Comparison of ENCODE assay signal across 8 cellular contexts in the genomic region with DNA sequence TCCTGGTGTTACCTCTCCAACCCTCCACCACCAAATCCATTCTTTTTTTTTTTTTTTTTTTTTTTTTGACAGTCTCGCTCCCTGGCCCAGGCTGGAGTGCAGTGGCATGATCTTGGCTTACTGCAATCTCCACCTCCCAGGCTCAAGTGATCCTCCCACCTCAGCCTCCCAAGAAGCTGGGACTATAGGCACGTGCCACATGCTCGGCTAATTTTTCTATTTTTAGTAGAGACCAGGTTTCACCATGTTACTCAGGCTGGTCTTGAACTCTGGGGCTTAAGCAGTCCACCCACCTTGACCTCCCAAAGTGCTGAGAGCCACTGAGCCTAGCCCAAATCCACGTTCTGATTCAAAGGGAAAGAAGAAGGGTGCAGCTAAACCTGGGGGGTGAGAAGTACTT. TPM values are rescaled to one million over a fixed set of nuclear protein-coding genes. Genes with fewer than 3 reads are reported as not detected.
DNase-seq lines count a peak whose midpoint lies in the region; ATAC-seq and TF ChIP-seq lines count a peak whose summit lies in the region.
"Not testable (repeated sequence)": the region's sequence is repeated elsewhere in the genome, so short reads cannot be mapped to it uniquely, and the experiment has no call there.

No MANE protein-coding gene starts in this region.

- DNase-seq in WERI-Rb-1, result peak; percentile 31
- not testable (repeated sequence) for DNase-seq in colonic mucosa; memory B cell (ENCODE audit: low spot score in 2 of 2); gastrocnemius medialis; transverse colon

- 8 to 22% methylated on average over 1 to 2 of the region's 4 CpGs for WGBS in gastroesophageal sphincter (ENCODE audit: low coverage in 1 of 2), 2 donors
- WGBS in transverse colon (ENCODE audit: low coverage in 1 of 2), 2 donors, result 32 to 40% methylated on average over 2 to 4 of the region's 4 CpGs

- TF ChIP-seq POLR2A in gastroesophageal sphincter (IDR thresholded peaks at IDR 0.05); transverse colon (IDR thresholded peaks at IDR 0.05): not testable (repeated sequence)
- peak; percentile 20 to 54 for TF ChIP-seq POLR2A in gastrocnemius medialis (IDR thresholded peaks at IDR 0.05)

- H3K9ac ChIP-seq in colonic mucosa (ENCODE audit: low read depth in 2 of 2, low read length in 2 of 2), result peak overlapping the region; percentile 36 to 67

- POLR2A ChIA-PET in HEK293 (lab: Yijun Ruan, JAX), result not testable (repeated sequence)

- peak overlapping the region; percentile 77 for H3K27ac Mint-ChIP-seq in memory B cell

- in situ Hi-C loops in gastrocnemius medialis (cut with MboI; ENCODE audit: low sequenced_read_pairs in 4 of 4), result loop anchor here in 1 of 4 donors (25.0 kb wide), 1 partner anchor 366 kb away; no protein-coding TSS in a partner anchor
- in situ Hi-C loops in transverse colon (cut with MboI; ENCODE audit: low pct_ligation_motif_present in 1 of 4, low pct_unique_long_range_greater_than_20kb in 1 of 4, low sequenced_read_pairs in 3 of 4), result not testable (repeated sequence)

- peaks cover 69% of the 10 kb centered on the region for H3K4me1 ChIP-seq in ACC112 (ENCODE audit: control insufficient read depth, insufficient read depth, low read length, unreplicated experiment)
- peaks cover 24% of the 10 kb centered on the region for H3K4me1 ChIP-seq in HEK293 (ENCODE audit: control insufficient read depth, insufficient read depth, low read length)
- peaks cover 61% of the 10 kb centered on the region for H3K4me1 ChIP-seq in colonic mucosa
- H3K4me1 ChIP-seq in gastroesophageal sphincter, result peaks cover 17 to 97% (median 66%) of the 10 kb centered on the region in 3 donors
- H3K4me1 ChIP-seq in gastrocnemius medialis, result peaks cover 96% of the 10 kb centered on the region in 2 donors
- peaks cover 66 to 97% (median 94%) of the 10 kb centered on the region in 4 donors for H3K4me1 ChIP-seq in transverse colon

- not testable (repeated sequence) for H3K36me3 Mint-ChIP-seq in memory B cell

- peaks cover 90% of the 10 kb centered on the region for H3K79me2 ChIP-seq in ACC112 (ENCODE audit: control insufficient read depth, insufficient read depth, low read length, unreplicated experiment)

- intact Hi-C loops in colonic mucosa (cut with DNase I); transverse colon (cut with DNase I; ENCODE audit: low total_unique reads): not testable (repeated sequence)
- intact Hi-C loops in gastrocnemius medialis (cut with DNase I; ENCODE audit: low total_unique reads), result loop anchor here (5.0 to 10.0 kb wide), 4 partner anchors 386 to 1116 kb away; partner anchors contain the start of genes MRPL24 and ZBTB7B

- CTCF ChIA-PET in HEK293 (lab: Yijun Ruan, JAX), result interaction anchor here (2.5 to 25.6 kb wide), 2 partner anchors 9 to 22 kb away, joined by 21 to 1029 read pairs; no protein-coding TSS in a partner anchor

- not testable (repeated sequence) for H3K9me3 ChIP-seq in HEK293 (ENCODE audit: control insufficient read depth, insufficient read depth, low read depth, low read length); WERI-Rb-1 (ENCODE audit: severe bottlenecking); colonic mucosa; gastroesophageal sphincter; gastrocnemius medialis; transverse colon

- not testable (repeated sequence) for ATAC-seq in gastroesophageal sphincter; memory B cell (ENCODE audit: low read depth); gastrocnemius medialis

- not testable (repeated sequence) for H3K4me3 Mint-ChIP-seq in memory B cell

- not testable (repeated sequence) for H3K27me3 Mint-ChIP-seq in memory B cell

- H3K36me3 ChIP-seq in ACC112 (ENCODE audit: insufficient read depth, low read length); HEK293 (ENCODE audit: control insufficient read depth in 2 of 2, insufficient read depth in 1 of 2, low read length in 2 of 2); colonic mucosa; gastroesophageal sphincter; gastrocnemius medialis; transverse colon: not testable (repeated sequence)
- H3K36me3 ChIP-seq in WERI-Rb-1, result peaks cover 15% of the 10 kb centered on the region

- not testable (repeated sequence) for H3K27me3 ChIP-seq in ACC112 (ENCODE audit: insufficient read depth, low read length); WERI-Rb-1 (ENCODE audit: insufficient read depth, low read depth, severe bottlenecking); colonic mucosa; gastroesophageal sphincter; gastrocnemius medialis; transverse colon

- not testable (repeated sequence) for TF ChIP-seq EP300 in gastroesophageal sphincter (IDR thresholded peaks at IDR 0.05); transverse colon (IDR thresholded peaks at IDR 0.05; ENCODE audit: low read depth)

- not testable (repeated sequence) for H2AFZ ChIP-seq in ACC112 (ENCODE audit: low read length, unreplicated experiment)

- not testable (repeated sequence) for H3K9me3 Mint-ChIP-seq in memory B cell

- not testable (repeated sequence) for TF ChIP-seq CTCF in HEK293 (tag by site-specific recombination; IDR thresholded peaks at IDR 0.05); WERI-Rb-1 (IDR thresholded peaks at IDR 0.05; ENCODE audit: low read depth, low read length); colonic mucosa (IDR thresholded peaks at IDR 0.05); gastroesophageal sphincter (IDR thresholded peaks at IDR 0.05); gastrocnemius medialis (IDR thresholded peaks at IDR 0.05 in 4 of 5, conservative IDR thresholded peaks at IDR 0.05 in 1 of 5); transverse colon (IDR thresholded peaks at IDR 0.05)

- H3K27ac ChIP-seq in ACC112 (ENCODE audit: low read depth, low read length) (peak overlapping the region; percentile 99), WERI-Rb-1 (peak overlapping the region; percentile 93), colonic mucosa (peak overlapping the region; percentile 94), gastroesophageal sphincter (peak overlapping the region; percentile 94 to 100 (median 100)), gastrocnemius medialis (peak overlapping the region; percentile 98 to 99 (median 98)), transverse colon (peak overlapping the region; percentile 96 to 100 (median 98))
- not testable (repeated sequence) for H3K27ac ChIP-seq in HEK293 (ENCODE audit: extremely low read depth, low read depth, low read length)

- H3K4me1 Mint-ChIP-seq in memory B cell, result peaks cover 21% of the 10 kb centered on the region

- H3K4me3 ChIP-seq in ACC112 (ENCODE audit: low read depth, low read length), result peak overlapping the region; percentile 70
- not testable (repeated sequence) for H3K4me3 ChIP-seq in HEK293 (ENCODE audit: low read depth, low read length); WERI-Rb-1 (ENCODE audit: low read depth, low read length); colonic mucosa
- H3K4me3 ChIP-seq in gastroesophageal sphincter, result peak overlapping the region in 1 of 2 donors; percentile 93
- H3K4me3 ChIP-seq in gastrocnemius medialis, result peak overlapping the region; percentile 47 to 97 (median 78)
- peak overlapping the region in 1 of 4 donors; percentile 37 for H3K4me3 ChIP-seq in transverse colon

TF ChIP-seq in HEK293, 187 proteins besides CTCF, POLR2A, EP300 and RAD21:
- TF ChIP-seq WT1 (tag by site-specific recombination; IDR thresholded peaks at IDR 0.05) (peak; percentile 42; the same call in 1 of the 2 replicates), GLIS1 (tag by site-specific recombination; IDR thresholded peaks at IDR 0.05) (peak; percentile 39; the same call in 1 of the 2 replicates), ZFHX2 (tag by site-specific recombination; conservative IDR thresholded peaks at IDR 0.05) (0 out of 2 replicates have a peak, but pooled peaks have one; percentile 17)

RNA-seq across cellular contexts. Expression of gene LMNA, which starts 6.5 kb away (rescaled TPM):
- total RNA-seq in colonic mucosa (100 to 1,000 TPM; 414 to 610 TPM), gastroesophageal sphincter (100 to 1,000 TPM; 327 to 617 (median 519) TPM), gastrocnemius medialis (100 to 1,000 TPM; 143 to 244 (median 220) TPM), transverse colon (100 to 1,000 TPM; 300 to 999 (median 324) TPM)

RNA-seq across cellular contexts. Expression of gene SEMA4A, which starts 32.4 kb away (rescaled TPM):
- total RNA-seq in colonic mucosa, result 1 to 10 TPM; 4.5 to 5.6 TPM
- 1 to 10 TPM; 1.7 to 7.5 (median 3.4) TPM for total RNA-seq in gastroesophageal sphincter
- total RNA-seq in gastrocnemius medialis, result 1 to 10 TPM in 2 of 4 donors, under 1 TPM in 2; 0.29 to 2.4 (median 1.2) TPM
- total RNA-seq in transverse colon, result 1 to 10 TPM in 3 of 4 donors, not detected in 1; 2.6 to 6.0 (median 4.8) TPM

RNA-seq across cellular contexts. Expression of gene MEX3A, which starts 38.7 kb away (rescaled TPM):
- total RNA-seq in colonic mucosa (1 to 10 TPM; 1.6 to 3.7 TPM), gastroesophageal sphincter (under 1 TPM; under 0.01 to 0.78 (median 0.52) TPM), gastrocnemius medialis (not detected), transverse colon (under 1 TPM in 3 of 4 donors, not detected in 1; 0.14 to 0.60 (median 0.48) TPM)
